ENCODE assay signal across 16 cellular contexts in the genomic region with DNA sequence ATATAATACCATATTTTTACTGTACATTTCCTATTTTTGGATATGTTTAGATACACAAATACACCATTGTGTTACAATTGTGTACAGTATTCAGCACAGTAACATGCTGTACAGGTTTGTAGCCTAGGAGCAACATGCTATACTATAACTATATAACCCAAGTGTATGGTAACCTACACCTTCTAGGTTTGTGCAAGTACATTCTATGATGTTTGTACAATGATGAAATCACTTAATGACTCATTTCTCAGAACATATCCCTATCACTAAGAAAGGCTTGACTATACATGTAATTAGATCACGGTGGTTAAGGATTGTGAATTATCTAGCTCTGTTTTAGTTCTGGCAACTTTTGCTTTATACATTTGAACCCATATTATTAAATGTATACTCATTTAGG. TPM values are rescaled to one million over a fixed set of nuclear protein-coding genes. Genes with fewer than 3 reads are reported as not detected.
A peak's percentile ranks its signal among the peaks of the same experiment; 100 is the strongest.
DNase-seq lines count a peak whose midpoint lies in the region; ATAC-seq, FAIRE-seq and TF ChIP-seq lines count a peak whose summit lies in the region.
"Had no signal": no experiment of that assay in that cellular context is flagged by ENCODE, and none has a peak within 500 bp of the region (broad histone marks: within the 10 kb centered on the region; RNA-seq: fewer than 3 reads in every experiment).

No MANE protein-coding gene starts in this region.

- H3K36me3 ChIP-seq in A673 (ENCODE audit: insufficient read depth, low read length, poor library complexity, severe bottlenecking): no peaks in the 10 kb centered on the region
- no peaks in the 10 kb centered on the region for H3K36me3 ChIP-seq in smooth muscle cell (ENCODE audit: low read depth)

- TF ChIP-seq CTCF in A673 (conservative IDR thresholded peaks at IDR 0.05; ENCODE audit: low read depth, low read length) (no peak), smooth muscle cell (IDR thresholded peaks at IDR 0.05; ENCODE audit: borderline replicate concordance, insufficient read depth, poor library complexity, severe bottlenecking) (no peak)

- 43% methylated on average over 1 of the region's 1 CpG for WGBS in smooth muscle cell (ENCODE audit: low lambda C conversion rate)

- ATAC-seq in GM21381 (IDR thresholded peaks at IDR 0.05; ENCODE audit: unreplicated experiment): no peak
- ATAC-seq: effector memory CD8-positive, alpha-beta T cell; right cardiac atrium had no signal

- no peaks in the 10 kb centered on the region for H3K27me3 ChIP-seq in A673 (replicated peaks; ENCODE audit: insufficient read depth, low read depth, low read length, poor library complexity)
- H3K27me3 ChIP-seq in smooth muscle cell (ENCODE audit: low read depth): peaks cover 3% of the 10 kb centered on the region

- no peaks in the 10 kb centered on the region for H3K4me1 ChIP-seq in A673 (ENCODE audit: insufficient read depth, low read length, poor library complexity, severe bottlenecking)
- H3K4me1 ChIP-seq in smooth muscle cell (ENCODE audit: low read depth): no peaks in the 10 kb centered on the region

- intact Hi-C loops in A673 (cut with micrococcal nuclease; ENCODE audit: unreplicated experiment): no loop called here

- CTCF ChIA-PET in A673 (lab: Charles Lee): no interaction called here

- no peak overlapping the region for H2AFZ ChIP-seq in smooth muscle cell (ENCODE audit: low read depth)

- H3K9me3 ChIP-seq in A673 (ENCODE audit: low read depth, low read length, poor library complexity, severe bottlenecking) (no peaks in the 10 kb centered on the region), smooth muscle cell (replicated peaks; ENCODE audit: low read depth) (no peaks in the 10 kb centered on the region)

- no peak overlapping the region for H3K4me2 ChIP-seq in smooth muscle cell

- no peaks in the 10 kb centered on the region for H3F3A ChIP-seq in smooth muscle cell (ENCODE audit: low read depth)

- BruUV-seq in A673 (replicated peaks; lab: Mats Ljungman, UMichigan): no TSS peak

- H3K4me3 ChIP-seq in A673 (ENCODE audit: low read depth, low read length, poor library complexity, severe bottlenecking) (no peak overlapping the region), smooth muscle cell (no peak overlapping the region)

- no peak overlapping the region for H3K9ac ChIP-seq in smooth muscle cell (ENCODE audit: low read depth)

- H3K27ac ChIP-seq in A673 (ENCODE audit: low read depth, low read length, poor library complexity, severe bottlenecking): no peak overlapping the region
- H3K27ac ChIP-seq in smooth muscle cell (ENCODE audit: low read depth): no peak overlapping the region

- no peaks in the 10 kb centered on the region for H3K79me2 ChIP-seq in smooth muscle cell (ENCODE audit: low read depth)

- peak; percentile 47 for FAIRE-seq in islet of Langerhans (lab: Jason Lieb, UNC)

- POLR2A ChIA-PET in A673 (lab: Charles Lee; ENCODE audit: low non-redundant PET): no interaction called here

- DNase-seq in EL (peak; percentile 28), HT-29 (ENCODE audit: low spot score) (peak; percentile 17), amniotic epithelial cell (ENCODE audit: low read depth) (peak; percentile 73), A673 (ENCODE audit: low spot score) (no peak), smooth muscle cell (lab: John Stamatoyannopoulos, UW; ENCODE audit: unreplicated experiment) (no peak)
- DNase-seq: activated CD4-positive, alpha-beta T cell treated with anti-CD3 and anti-CD28 coated beads, Interleukin-2, amount 50 U/mL, for 4 hours; activated effector memory CD4-positive, alpha-beta T cell treated with Interleukin-2 at 50 U/mL for 16 hours; effector memory CD8-positive, alpha-beta T cell; GF-D8; H7; NCI-H2227 treated with DMSO at 0.1 percent for 48 hours; right cardiac atrium; RPMI8226 had no signal

- H4K20me1 ChIP-seq in smooth muscle cell (ENCODE audit: low read depth): no peaks in the 10 kb centered on the region

RNA-seq across cellular contexts. Expression of a gene that starts 31.3 kb away (rescaled TPM):
- total RNA-seq in HT-29 (2014; rRNA removed; shearing (Covaris generic)): 0.92 and 2.0 TPM in 2 replicates
- 4.5 and 6.1 TPM in 2 replicates for total RNA-seq in A673 (2021)
- 5.4 and 7.0 TPM in 2 replicates for total RNA-seq in smooth muscle cell
- 4.7 and 7.7 TPM in 2 replicates for polyA plus RNA-seq in smooth muscle cell

RNA-seq across cellular contexts. Expression of a gene that starts 38.8 kb away (rescaled TPM):
- total RNA-seq in HT-29 (2014; rRNA removed; shearing (Covaris generic)): 106 and 130 TPM in 2 replicates
- total RNA-seq in A673 (2021) (26.8 and 31.6 TPM in 2 replicates), smooth muscle cell (65.3 and 98.6 TPM in 2 replicates)
- 73.1 and 80.4 TPM in 2 replicates for polyA plus RNA-seq in smooth muscle cell

RNA-seq across cellular contexts. Expression of a gene that starts 57.9 kb away (rescaled TPM):
- total RNA-seq in HT-29 (2014; rRNA removed; shearing (Covaris generic)): 82.0 and 83.0 TPM in 2 replicates
- 0.17 and 0.24 TPM in 2 replicates for total RNA-seq in A673 (2021)
- total RNA-seq in smooth muscle cell: 2.2 and 4.4 TPM in 2 replicates
- polyA plus RNA-seq in smooth muscle cell: 3.4 and 4.2 TPM in 2 replicates
- polyA plus RNA-seq: neural cell had no signal

Comparison
In these comparisons a context has a peak if more than half of its experiments do, and no peak if none do; other contexts are left out.
1. DNase-seq: peak in EL (single experiment), HT-29 (single experiment) and amniotic epithelial cell (single experiment); none in A673 (single experiment) and smooth muscle cell (single experiment).
2. RNA of a gene that starts 57.9 kb away (total RNA-seq): 82.0 to 83.0 TPM in HT-29; 2.2 to 4.4 TPM in smooth muscle cell and 0.17 to 0.24 TPM in A673; every median in the first group is over 10 times any median in the second.